ENCODE assay signal across 15 cellular contexts in genomic region chr18:36594621-36595020, GRCh38.
DNase-seq lines count a peak whose midpoint lies in the region; ATAC-seq and TF ChIP-seq lines count a peak whose summit lies in the region.
"Had no signal": no experiment of that assay in that cellular context is flagged by ENCODE, and none has a peak within 500 bp of the region (broad histone marks: within the 10 kb centered on the region; RNA-seq: fewer than 3 reads in every experiment).

No MANE protein-coding gene starts in this region.

- H3K4me3 Mint-ChIP-seq in nephron progenitor cell: no peak overlapping the region
- no peak overlapping the region for H3K4me3 Mint-ChIP-seq in type B pancreatic cell
- H3K4me3 Mint-ChIP-seq: CD4-positive, alpha-beta T cell had no signal

- H3K27ac Mint-ChIP-seq in nephron progenitor cell (peak overlapping the region; percentile 83), type B pancreatic cell (no peak overlapping the region)
- H3K27ac Mint-ChIP-seq: CD4-positive, alpha-beta T cell had no signal

- TF ChIP-seq CTCF in nephron progenitor cell (IDR thresholded peaks at IDR 0.05) (no peak), type B pancreatic cell (conservative IDR thresholded peaks at IDR 0.05) (no peak)

- DNase-seq in Right ventricle myocardium inferior (ENCODE audit: missing footprints): no peak
- DNase-seq in cardiac septum (ENCODE audit: low spot score): no peak
- DNase-seq in left cardiac atrium: no peak
- DNase-seq in nephron progenitor cell: no peak
- DNase-seq in type B pancreatic cell (ENCODE audit: extremely low spot score, unreplicated experiment): no peak
- DNase-seq in C1 segment of cervical spinal cord (lab: John Stamatoyannopoulos, UW): no peak
- DNase-seq: 8988T; AML-193; Calu3; CD4-positive, alpha-beta T cell; DMS 273 treated with DMSO at 0.1 percent for 48 hours; GM23248 had no signal

- ATAC-seq in Right ventricle myocardium inferior (peak; percentile 70), left cardiac atrium (peak; percentile 75 to 84), GM18868 (IDR thresholded peaks at IDR 0.05; ENCODE audit: unreplicated experiment) (no peak), HG03135 (IDR thresholded peaks at IDR 0.05; ENCODE audit: unreplicated experiment) (no peak)
- ATAC-seq: HCT116 had no signal

- H3K9me3 Mint-ChIP-seq in nephron progenitor cell: no peaks in the 10 kb centered on the region
- H3K9me3 Mint-ChIP-seq in type B pancreatic cell: no peaks in the 10 kb centered on the region
- H3K9me3 Mint-ChIP-seq: CD4-positive, alpha-beta T cell had no signal

- intact Hi-C loops in Right ventricle myocardium inferior (cut with DNase I): no loop called here
- intact Hi-C loops in cardiac septum (cut with DNase I): no loop called here
- intact Hi-C loops in left cardiac atrium (cut with DNase I): no loop called here

- H3K27me3 Mint-ChIP-seq in nephron progenitor cell (ENCODE audit: low read depth, poor library complexity): no peaks in the 10 kb centered on the region
- no peaks in the 10 kb centered on the region for H3K27me3 Mint-ChIP-seq in type B pancreatic cell
- H3K27me3 Mint-ChIP-seq: CD4-positive, alpha-beta T cell had no signal

- H3K36me3 Mint-ChIP-seq in nephron progenitor cell (ENCODE audit: low read depth) (peaks cover 15% of the 10 kb centered on the region), type B pancreatic cell (no peaks in the 10 kb centered on the region)

- H3K4me1 Mint-ChIP-seq in nephron progenitor cell: peaks cover 34% of the 10 kb centered on the region
- peaks cover 3% of the 10 kb centered on the region for H3K4me1 Mint-ChIP-seq in type B pancreatic cell (ENCODE audit: unreplicated experiment)

Comparison
In these comparisons a context has a peak if more than half of its experiments do, and no peak if none do; other contexts are left out.
1. ATAC-seq: peak in Right ventricle myocardium inferior (single experiment) and left cardiac atrium (2 of 2); none in GM18868 (single experiment) and HG03135 (single experiment).